ENCODE assay signal across 8 cellular contexts in the genomic region with DNA sequence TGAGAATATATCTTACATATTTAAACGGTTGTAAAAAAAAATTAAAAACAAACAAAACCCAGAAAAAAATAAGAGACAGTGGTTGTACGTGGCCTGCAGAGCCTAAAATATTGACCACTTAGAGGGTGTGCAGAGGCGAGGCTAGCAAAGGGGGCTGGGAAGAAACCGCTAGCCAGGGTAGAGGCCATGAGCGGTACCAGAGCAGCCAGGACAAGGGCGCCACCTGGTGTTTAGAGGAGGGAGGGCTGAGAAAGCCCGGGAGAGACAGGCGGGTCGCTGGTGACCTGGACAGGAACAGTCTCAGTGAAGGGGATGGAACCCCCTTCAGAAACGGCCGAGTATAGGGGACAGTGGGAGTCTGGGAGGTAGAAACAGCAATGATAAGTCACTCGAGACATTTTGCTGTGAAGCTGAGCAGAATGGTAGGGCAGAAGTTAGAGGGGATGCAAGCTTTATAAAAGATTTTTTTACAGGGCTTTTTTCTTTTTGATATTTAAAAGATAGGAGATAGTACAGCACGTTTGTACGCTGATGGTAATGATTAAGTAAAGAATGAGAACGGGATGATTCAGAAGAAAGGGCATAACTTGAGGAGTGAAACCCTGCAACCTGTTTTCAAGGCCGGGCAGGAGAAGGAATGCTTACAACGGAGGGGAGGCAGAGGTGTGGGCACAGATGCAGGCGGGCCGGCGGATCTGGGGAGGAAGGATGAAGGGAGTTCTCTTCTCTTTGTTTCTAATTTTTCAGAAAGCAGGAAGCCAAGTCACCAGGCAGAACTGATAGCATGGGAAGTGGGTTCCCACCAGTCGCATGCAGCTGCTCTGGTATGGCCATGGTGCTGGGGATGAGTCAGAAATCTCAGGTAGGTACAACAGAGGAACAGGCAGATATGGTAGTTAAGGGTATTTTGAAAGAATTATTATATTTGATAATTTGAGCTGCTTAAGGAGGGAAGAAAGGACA.
DNase-seq lines count a peak whose midpoint lies in the region; ATAC-seq and TF ChIP-seq lines count a peak whose summit lies in the region.

No MANE protein-coding gene starts in this region.

- H3K27me3 Mint-ChIP-seq in WTC11 (ENCODE audit: low read depth) = no peaks in the 10 kb centered on the region

- no peak overlapping the region for H3K4me3 ChIP-seq in cardiac fibroblast (replicated peaks in 1 of 2; ENCODE audit: low read depth in 2 of 2, low read length in 2 of 2)
- H3K4me3 ChIP-seq in lower lobe of right lung = no peak overlapping the region

- H3K27ac ChIP-seq in 22Rv1 (no peak overlapping the region), lower lobe of right lung (peak overlapping the region; percentile 2)

- no peaks in the 10 kb centered on the region for H3K36me3 Mint-ChIP-seq in WTC11

- no peaks in the 10 kb centered on the region for H3K9me3 ChIP-seq in lower lobe of right lung

- peaks cover 5% of the 10 kb centered on the region for H3K4me1 ChIP-seq in lower lobe of right lung

- intact Hi-C loops in lower lobe of right lung (cut with DNase I) = no loop called here

- ATAC-seq in HG02840 (IDR thresholded peaks at IDR 0.05; ENCODE audit: low FRiP score, unreplicated experiment) = peak; percentile 97
- ATAC-seq in WTC11 = peak; percentile 100
- peak; percentile 94 for ATAC-seq in lower lobe of right lung

- H3K27ac Mint-ChIP-seq in WTC11 = no peak overlapping the region

- H3K4me1 Mint-ChIP-seq in WTC11 = peaks cover 4% of the 10 kb centered on the region

- peaks cover 49% of the 10 kb centered on the region for H3K36me3 ChIP-seq in lower lobe of right lung

- POLR2A ChIA-PET in WTC11 (lab: Charles Lee) = no interaction called here

- DNase-seq in GM13976 (ENCODE audit: low spot score) (peak; percentile 72), NCI-H1694 (lab: John Stamatoyannopoulos, UW) (peak; percentile 53), WTC11 (ENCODE audit: low spot score) (peak; percentile 84), cardiac fibroblast (ENCODE audit: low read depth in 2 of 2) (peak; percentile 47 to 50), lower lobe of right lung (peak; percentile 76)
- DNase-seq in stimulated activated CD8-positive, alpha-beta memory T cell treated with anti-CD3 and anti-CD28 coated beads, Interleukin-15, amount 100 ng/mL, for 4 hours (ENCODE audit: low read depth in 2 of 2) = peak; percentile 44 to 50

- TF ChIP-seq CTCF in 22Rv1 (IDR thresholded peaks at IDR 0.05) (peak; percentile 97), GM13976 (IDR thresholded peaks at IDR 0.05; ENCODE audit: borderline replicate concordance, control extremely low read depth, extremely low read depth, insufficient read depth, missing control alignments) (peak; percentile 97), WTC11 (IDR thresholded peaks at IDR 0.05) (peak; percentile 88), cardiac fibroblast (IDR thresholded peaks at IDR 0.05; ENCODE audit: low read depth, low read length) (peak; percentile 80), lower lobe of right lung (IDR thresholded peaks at IDR 0.05) (peak; percentile 82)

- no peaks in the 10 kb centered on the region for H3K9me3 Mint-ChIP-seq in WTC11

- in situ Hi-C loops in GM13976 (cut with MboI; ENCODE audit: low sequenced_read_pairs, unreplicated experiment) = no loop called here

- no peaks in the 10 kb centered on the region for H3K27me3 ChIP-seq in lower lobe of right lung (ENCODE audit: low read depth)

- CTCF ChIA-PET in WTC11 (lab: Charles Lee) = interaction anchor here (0.7 to 2.0 kb wide), 8 partner anchors 8 to 120 kb away, joined by 3 to 7 read pairs (median 3); a partner anchor contains a TSS

- H3K4me3 Mint-ChIP-seq in WTC11 = peak overlapping the region; percentile 40

TF ChIP-seq in WTC11, 78 proteins besides CTCF, POLR2A, EP300 and RAD21:
- TF ChIP-seq MYBL2 (CRISPR knock-in tag; IDR thresholded peaks at IDR 0.05) (no peak), NR1H2 (CRISPR knock-in tag; IDR thresholded peaks at IDR 0.05) (no peak), ZNF232 (CRISPR knock-in tag; IDR thresholded peaks at IDR 0.05) (no peak)
